8 cellular contexts compared by ENCODE assay signal in genomic region chr2:28413152-28413895, GRCh38. TPM values are rescaled to one million over a fixed set of nuclear protein-coding genes. Genes with fewer than 3 reads are reported as not detected.
DNase-seq lines count a peak whose midpoint lies in the region; ATAC-seq and TF ChIP-seq lines count a peak whose summit lies in the region.

No MANE protein-coding gene starts in this region.

- in situ Hi-C loops in KBM-7 (cut with MboI; ENCODE audit: low pct_unique_long_range_greater_than_20kb, low sequenced_read_pairs): no loop called here

- peak overlapping the region in 4 of 5 donors; percentile 23 to 100 (median 54) for H3K27ac ChIP-seq in adrenal gland

- H3K27me3 ChIP-seq in BJ (ENCODE audit: control insufficient read depth, insufficient read depth, low read length) (no peaks in the 10 kb centered on the region), adrenal gland (no peaks in the 10 kb centered on the region)

- H3K4me1 ChIP-seq in adrenal gland (replicated peaks in 1 of 2): peaks cover 3 to 41% of the 10 kb centered on the region in 2 donors

- ATAC-seq in left lobe of liver (peak; percentile 36), HG03196 (IDR thresholded peaks at IDR 0.05; ENCODE audit: unreplicated experiment) (no peak)

- CTCF ChIA-PET in BJ (lab: Yijun Ruan, JAX): interaction anchor here (0.6 to 1.3 kb wide), 4 partner anchors 12 to 659 kb away, joined by 3 to 6 read pairs (median 3); no protein-coding TSS in a partner anchor

- no peak overlapping the region for H3K4me3 Mint-ChIP-seq in activated T-helper 2 cell treated with anti-CD3 and anti-CD28 coated beads, Interferon-gamma antibody, Interleukin-2, Interleukin-4, amounts not matched to agents 10 μg/mL and 5 μg/mL and 100 μg/mL, durations not matched to agents 14 hours and 24 hours and 36 hours (ENCODE audit: low read depth)

- 72 to 79% (median 78%) methylated on average over 9 to 20 of the region's 20 CpGs for WGBS in adrenal gland, 4 donors

- H3K36me3 ChIP-seq in BJ (ENCODE audit: control insufficient read depth, insufficient read depth, low read length) (peaks cover 54% of the 10 kb centered on the region), adrenal gland (replicated peaks in 1 of 2) (peaks cover 0 to 80% of the 10 kb centered on the region in 2 donors)

- TF ChIP-seq POLR2A in adrenal gland (IDR thresholded peaks at IDR 0.05): peak in 1 of 2 donors; percentile 19

- no peaks in the 10 kb centered on the region for H3K9me3 Mint-ChIP-seq in activated T-helper 2 cell treated with anti-CD3 and anti-CD28 coated beads, Interferon-gamma antibody, Interleukin-2, Interleukin-4, amounts not matched to agents 10 μg/mL and 5 μg/mL and 100 μg/mL, durations not matched to agents 14 hours and 24 hours and 36 hours

- peaks cover 37% of the 10 kb centered on the region for H3K4me1 Mint-ChIP-seq in activated T-helper 2 cell treated with anti-CD3 and anti-CD28 coated beads, Interferon-gamma antibody, Interleukin-2, Interleukin-4, amounts not matched to agents 10 μg/mL and 5 μg/mL and 100 μg/mL, durations not matched to agents 14 hours and 24 hours and 36 hours (ENCODE audit: low read depth)

- no peaks in the 10 kb centered on the region for H3K27me3 Mint-ChIP-seq in activated T-helper 2 cell treated with anti-CD3 and anti-CD28 coated beads, Interferon-gamma antibody, Interleukin-2, Interleukin-4, amounts not matched to agents 10 μg/mL and 5 μg/mL and 100 μg/mL, durations not matched to agents 14 hours and 24 hours and 36 hours (ENCODE audit: low read depth)

- intact Hi-C loops in adrenal gland (cut with DNase I): no loop called here
- intact Hi-C loops in activated T-helper 2 cell treated with anti-CD3 and anti-CD28 coated beads, Interferon-gamma antibody, Interleukin-2, Interleukin-4, amounts not matched to agents 10 μg/mL and 5 μg/mL and 100 μg/mL, durations not matched to agents 14 hours and 24 hours and 36 hours (cut with micrococcal nuclease): no loop called here

- no peak overlapping the region for H3K27ac Mint-ChIP-seq in activated T-helper 2 cell treated with anti-CD3 and anti-CD28 coated beads, Interferon-gamma antibody, Interleukin-2, Interleukin-4, amounts not matched to agents 10 μg/mL and 5 μg/mL and 100 μg/mL, durations not matched to agents 14 hours and 24 hours and 36 hours

- TF ChIP-seq CTCF in BJ (IDR thresholded peaks at IDR 0.05; ENCODE audit: insufficient read depth, low read depth, low read length): 0 out of 2 replicates have a peak, but pooled peaks have one; percentile 28
- peak in 2 of 6 experiments; percentile 19 to 21 for TF ChIP-seq CTCF in adrenal gland (IDR thresholded peaks at IDR 0.05)

- peaks cover 91% of the 10 kb centered on the region for H3K36me3 Mint-ChIP-seq in activated T-helper 2 cell treated with anti-CD3 and anti-CD28 coated beads, Interferon-gamma antibody, Interleukin-2, Interleukin-4, amounts not matched to agents 10 μg/mL and 5 μg/mL and 100 μg/mL, durations not matched to agents 14 hours and 24 hours and 36 hours (ENCODE audit: low read depth)

- H3K4me3 ChIP-seq in BJ (ENCODE audit: low read depth, low read length) (no peak overlapping the region), adrenal gland (no peak overlapping the region)

- POLR2A ChIA-PET in BJ (lab: Charles Lee): no interaction called here

- no peak for DNase-seq in BJ (ENCODE audit: low read depth)
- DNase-seq in KBM-7: peak; percentile 2
- DNase-seq in adrenal gland: peak in 5 of 7 donors; percentile 56 to 68 (median 66)
- DNase-seq in left lobe of liver (ENCODE audit: low spot score): no peak
- no peak for DNase-seq in activated T-helper 2 cell treated with anti-CD3 and anti-CD28 coated beads, Interferon-gamma antibody, Interleukin-2, Interleukin-4, amounts not matched to agents 10 μg/mL and 5 μg/mL and 100 μg/mL, durations not matched to agents 14 hours and 24 hours and 36 hours (ENCODE audit: low spot score)
- DNase-seq in NCI-H774 (lab: John Stamatoyannopoulos, UW): no peak
- DNase-seq in ureter (ENCODE audit: low spot score): no peak

- no peaks in the 10 kb centered on the region for H3K9me3 ChIP-seq in adrenal gland (replicated peaks in 1 of 3)

RNA-seq across cellular contexts. Expression of gene FOSL2, which starts 20.7 kb away (rescaled TPM):
- polyA plus RNA-seq in BJ (2011; rRNA removed) (43.1 and 52.5 TPM in 2 replicates), adrenal gland (100 to 1,000 TPM in 1 of 3 donors, 10 to 100 TPM in 2; 83.3 to 143 (median 92.8) TPM)
- 80.7 and 95.7 TPM in 2 replicates for polyA minus RNA-seq in BJ (2011; rRNA and poly(A)+ RNA removed)
- total RNA-seq in adrenal gland (100 to 1,000 TPM; 392 to 760 (median 431) TPM), left lobe of liver (9.3 TPM), ureter (259 TPM)
- total RNA-seq in activated T-helper 2 cell treated with anti-CD3 and anti-CD28 coated beads, Interferon-gamma antibody, Interleukin-2, Interleukin-4, amounts not matched to agents 10 μg/mL and 5 μg/mL and 100 μg/mL, durations not matched to agents 14 hours and 24 hours and 36 hours: 146 and 156 TPM in 2 replicates

Comparison
In these comparisons a context has a peak if more than half of its experiments do, and no peak if none do; other contexts are left out.
1. DNase-seq: peak in KBM-7 (single experiment) and adrenal gland (5 of 7); none in BJ (single experiment), left lobe of liver (single experiment), activated T-helper 2 cell treated with anti-CD3 and anti-CD28 coated beads, Interferon-gamma antibody, Interleukin-2, Interleukin-4, amounts not matched to agents 10 μg/mL and 5 μg/mL and 100 μg/mL, durations not matched to agents 14 hours and 24 hours and 36 hours (single experiment), NCI-H774 (single experiment) and ureter (single experiment).
2. RNA of gene FOSL2, which starts 20.7 kb away (total RNA-seq): 392 to 760 TPM in adrenal gland, 259 TPM in ureter (single experiment) and 146 to 156 TPM in activated T-helper 2 cell treated with anti-CD3 and anti-CD28 coated beads, Interferon-gamma antibody, Interleukin-2, Interleukin-4, amounts not matched to agents 10 μg/mL and 5 μg/mL and 100 μg/mL, durations not matched to agents 14 hours and 24 hours and 36 hours; 9.3 TPM in left lobe of liver (single experiment); every median in the first group is over 10 times any median in the second.